Comparison of ENCODE assay signal across 9 cellular contexts in genomic region chr6:142784344-142784743, GRCh38.
DNase-seq lines count a peak whose midpoint lies in the region; ATAC-seq, FAIRE-seq and TF ChIP-seq lines count a peak whose summit lies in the region.
"Had no signal": no experiment of that assay in that cellular context is flagged by ENCODE, and none has a peak within 500 bp of the region (broad histone marks: within the 10 kb centered on the region; RNA-seq: fewer than 3 reads in every experiment).

No MANE protein-coding gene starts in this region.

- peaks cover 11% of the 10 kb centered on the region; the same call in 1 of the 2 replicates for H3K4me1 ChIP-seq in GM12878 (ENCODE audit: control insufficient read depth, insufficient read depth, low read length)
- peaks cover 5% of the 10 kb centered on the region for H3K4me1 ChIP-seq in endodermal cell (ENCODE audit: control insufficient read depth, insufficient read depth, low read length)

- POLR2A ChIA-PET in GM12878 (lab: Charles Lee) = interaction anchor here (1.0 to 4.4 kb wide), 5 partner anchors 11 to 81 kb away, joined by 3 to 16 read pairs (median 6); no protein-coding TSS in a partner anchor

- peak; percentile 99 for FAIRE-seq in GM12878 (lab: Jason Lieb, UNC)

- H3K27me3 ChIP-seq in GM12878 (replicated peaks in 1 of 2; ENCODE audit: control insufficient read depth in 2 of 2, insufficient read depth in 2 of 2, low read length in 1 of 2) = no peaks in the 10 kb centered on the region
- H3K27me3 ChIP-seq in endodermal cell (ENCODE audit: control insufficient read depth, insufficient read depth, low read length, poor library complexity, severe bottlenecking) = no peaks in the 10 kb centered on the region

- TF ChIP-seq EP300 in GM12878 (IDR thresholded peaks at IDR 0.05; ENCODE audit: borderline replicate concordance in 1 of 2, control insufficient read depth in 1 of 2, low read depth in 2 of 2, low read length in 2 of 2) = peak; percentile 86 to 97

- H3K9me3 Mint-ChIP-seq in endodermal cell = no peaks in the 10 kb centered on the region
- H3K9me3 Mint-ChIP-seq: T-helper 1 cell treated with Interleukin-12 subunit alpha and Interleukin-12 subunit beta and Interleukin-4 antibody, amounts not matched to agents 30 μg/mL and 1 μg/mL, for 36 hours had no signal

- no peak overlapping the region for H3K27ac Mint-ChIP-seq in endodermal cell
- H3K27ac Mint-ChIP-seq: T-helper 1 cell treated with Interleukin-12 subunit alpha and Interleukin-12 subunit beta and Interleukin-4 antibody, amounts not matched to agents 30 μg/mL and 1 μg/mL, for 36 hours had no signal

- no peak overlapping the region for H3K9ac ChIP-seq in GM12878 (ENCODE audit: control insufficient read depth, insufficient read depth, low read length)
- no peak overlapping the region for H3K9ac ChIP-seq in endodermal cell (ENCODE audit: extremely low read depth, low read length, poor library complexity, severe bottlenecking)

- peak; percentile 43; the same call in 1 of the 2 replicates for TF ChIP-seq RAD21 in GM12878 (IDR thresholded peaks at IDR 0.05; ENCODE audit: insufficient read depth, low read depth, low read length)

- TF ChIP-seq CTCF in GM12864 (IDR thresholded peaks at IDR 0.05; ENCODE audit: low read depth, low read length, missing control alignments) = no peak
- no peak for TF ChIP-seq CTCF in GM12878 (IDR thresholded peaks at IDR 0.05 in 2 of 3, conservative IDR thresholded peaks at IDR 0.05 in 1 of 3; ENCODE audit: control insufficient read depth in 2 of 3, extremely low read depth in 1 of 3, insufficient read depth in 1 of 3, low read depth in 3 of 3, low read length in 3 of 3)
- TF ChIP-seq CTCF in endodermal cell (conservative IDR thresholded peaks at IDR 0.05) = no peak

- no peak for TF ChIP-seq POLR2A in GM12878 (IDR thresholded peaks at IDR 0.05; ENCODE audit: low read depth, low read length)

- WGBS in GM12878 (ENCODE audit: insufficient coverage, insufficient replicate concordance, low lambda C conversion rate, missing lambda C conversion rate) = 0% methylated on average over 3 of the region's 3 CpGs
- WGBS in endodermal cell (ENCODE audit: insufficient coverage in 1 of 2, insufficient read length in 1 of 2), 2 experiments = 92 to 100% methylated on average over 2 to 3 of the region's 3 CpGs

- no peak overlapping the region for H3K4me3 Mint-ChIP-seq in endodermal cell
- H3K4me3 Mint-ChIP-seq: T-helper 1 cell treated with Interleukin-12 subunit alpha and Interleukin-12 subunit beta and Interleukin-4 antibody, amounts not matched to agents 30 μg/mL and 1 μg/mL, for 36 hours had no signal

- peaks cover 3% of the 10 kb centered on the region for H3K79me2 ChIP-seq in GM12878 (ENCODE audit: control insufficient read depth, insufficient read depth, low read length)

- in situ Hi-C loops in GM12878 (cut with MboI) = no loop called here

- H3K27ac ChIP-seq in GM12878 (ENCODE audit: control insufficient read depth, insufficient read depth) = peak overlapping the region; percentile 76
- no peak overlapping the region for H3K27ac ChIP-seq in endodermal cell (ENCODE audit: low read depth, low read length)

- H4K20me1 ChIP-seq in GM12878 (ENCODE audit: control insufficient read depth, insufficient read depth) = no peaks in the 10 kb centered on the region

- no peaks in the 10 kb centered on the region; the same call in 2 of the 3 replicates for H3K9me3 ChIP-seq in GM12878 (replicated peaks; ENCODE audit: control insufficient read depth, insufficient read depth, low read length)
- H3K9me3 ChIP-seq in endodermal cell (ENCODE audit: control insufficient read depth, low read length) = no peaks in the 10 kb centered on the region

- H3K4me3 ChIP-seq in GM12864 (ENCODE audit: low read depth, low read length) (no peak overlapping the region), GM12878 (no peak overlapping the region), endodermal cell (ENCODE audit: low read length) (no peak overlapping the region)

- ATAC-seq in GM19395 (IDR thresholded peaks at IDR 0.05; ENCODE audit: unreplicated experiment) (peak; percentile 99), HG03159 (IDR thresholded peaks at IDR 0.05; ENCODE audit: unreplicated experiment) (peak; percentile 100), GM12878 (peak; percentile 99)

- intact Hi-C loops in GM12878 (cut with micrococcal nuclease; ENCODE audit: unreplicated experiment) = loop anchor here (2.0 kb wide), 2 partner anchors 26 to 38 kb away; no protein-coding TSS in a partner anchor

- H3K27me3 Mint-ChIP-seq in endodermal cell (ENCODE audit: insufficient read depth) = no peaks in the 10 kb centered on the region

- no peak overlapping the region for H2AFZ ChIP-seq in GM12878 (ENCODE audit: control insufficient read depth, low read depth, low read length)

- H3K36me3 Mint-ChIP-seq in endodermal cell (ENCODE audit: low read depth) = no peaks in the 10 kb centered on the region

- SMC1A ChIA-PET in GM12878 (lab: Charles Lee; ENCODE audit: uncharacterized antibody, unreplicated experiment) = interaction anchor here (1.0 to 5.6 kb wide), 8 partner anchors 10 to 141 kb away, joined by 3 to 45 read pairs (median 6); no protein-coding TSS in a partner anchor

- RAD21 ChIA-PET in GM12878 (lab: Charles Lee; ENCODE audit: unreplicated experiment) = interaction anchor here (0.8 to 4.7 kb wide), 8 partner anchors 14 to 100 kb away, joined by 3 to 33 read pairs (median 8); no protein-coding TSS in a partner anchor

- BruUV-seq in GM12878 (replicated peaks; lab: Mats Ljungman, UMichigan) = no TSS peak

- DNase-seq in GM12864 (ENCODE audit: low read depth) (peak; percentile 82), GM12878 (ENCODE audit: low read depth, low spot score) (peak; percentile 86), cerebellar cortex (ENCODE audit: low spot score) (no peak), DMS114 treated with DMSO at 0.1 percent for 48 hours (lab: John Stamatoyannopoulos, UW; ENCODE audit: unreplicated experiment) (no peak), NCI-H2029 treated with DMSO at 0.1 percent for 48 hours (lab: John Stamatoyannopoulos, UW) (no peak), endodermal cell (no peak)

- H3K4me1 Mint-ChIP-seq in endodermal cell = peaks cover 12% of the 10 kb centered on the region

- peak overlapping the region; percentile 0; the same call in 1 of the 2 replicates for H3K4me2 ChIP-seq in GM12878 (ENCODE audit: control insufficient read depth, insufficient read depth)

- CTCF ChIA-PET in GM12878 (lab: Yijun Ruan, JAX) = interaction anchor here (0.6 to 3.0 kb wide), 3 partner anchors 9 to 62 kb away, joined by 3 to 7 read pairs (median 3); no protein-coding TSS in a partner anchor

- H3K36me3 ChIP-seq in GM12878 (ENCODE audit: control insufficient read depth in 2 of 2, insufficient read depth in 2 of 2, low read length in 1 of 2) (peaks cover 2 to 5% of the 10 kb centered on the region in 2 experiments; a peak in 3 of 4 replicates), endodermal cell (ENCODE audit: control insufficient read depth, insufficient read depth, low read length) (no peaks in the 10 kb centered on the region)

TF ChIP-seq in GM12878, 131 proteins besides CTCF, POLR2A, EP300 and RAD21 (continues in another document):
- TF ChIP-seq STAT1 (conservative IDR thresholded peaks at IDR 0.05) = no peak
- peak; percentile 60 for TF ChIP-seq POLR2AphosphoS5 (IDR thresholded peaks at IDR 0.05; ENCODE audit: low read length)
- TF ChIP-seq JUNB (IDR thresholded peaks at IDR 0.05) = peak; percentile 88
- TF ChIP-seq RAD51 (IDR thresholded peaks at IDR 0.05) = no peak
- TF ChIP-seq IKZF1 (conservative IDR thresholded peaks at IDR 0.05) = peak; percentile 64
- TF ChIP-seq HCFC1 (IDR thresholded peaks at IDR 0.05; ENCODE audit: low read length) = no peak
- TF ChIP-seq MTA3 (IDR thresholded peaks at IDR 0.05; ENCODE audit: borderline replicate concordance, low read length) = peak; percentile 70; the same call in 1 of the 2 replicates
- 0 out of 2 replicates have a peak, but pooled peaks have one; percentile 28 for TF ChIP-seq TCF12 (IDR thresholded peaks at IDR 0.05; ENCODE audit: low read depth, low read length)
- peak; percentile 91 for TF ChIP-seq ATF7 (IDR thresholded peaks at IDR 0.05; ENCODE audit: low read depth)
- TF ChIP-seq BACH1 (IDR thresholded peaks at IDR 0.05; ENCODE audit: borderline replicate concordance) = peak; percentile 79; the same call in 1 of the 2 replicates
- 0 out of 2 replicates have a peak, but pooled peaks have one; percentile 32 for TF ChIP-seq GATAD2B (conservative IDR thresholded peaks at IDR 0.05; ENCODE audit: low read depth)
- no peak for TF ChIP-seq WRNIP1 (IDR thresholded peaks at IDR 0.05; ENCODE audit: borderline replicate concordance, low read depth, low read length)
- TF ChIP-seq MTA2 (IDR thresholded peaks at IDR 0.05; ENCODE audit: low read depth) = peak; percentile 92
- no peak for TF ChIP-seq TCF3 (IDR thresholded peaks at IDR 0.05; ENCODE audit: borderline replicate concordance, insufficient read depth, low read depth, low read length)
- peak; percentile 55; the same call in 1 of the 2 replicates for TF ChIP-seq PML (IDR thresholded peaks at IDR 0.05; ENCODE audit: low read length)
- no peak for TF ChIP-seq LARP7 (IDR thresholded peaks at IDR 0.05)
- peak; percentile 94 for TF ChIP-seq BCL11A (IDR thresholded peaks at IDR 0.05; ENCODE audit: low read depth, low read length)
- TF ChIP-seq YY1 (IDR thresholded peaks at IDR 0.05; ENCODE audit: low read depth, low read length) = 0 out of 2 replicates have a peak, but pooled peaks have one; percentile 46
- no peak for TF ChIP-seq CHD4 (IDR thresholded peaks at IDR 0.05)
- TF ChIP-seq SPI1 (IDR thresholded peaks at IDR 0.05; ENCODE audit: borderline replicate concordance, insufficient read depth, low read depth, low read length) = peak; percentile 91
- TF ChIP-seq FOXM1 (IDR thresholded peaks at IDR 0.05; ENCODE audit: low read depth, low read length) = peak; percentile 95
- no peak for TF ChIP-seq JUND (IDR thresholded peaks at IDR 0.05; ENCODE audit: low read depth, low read length)
- TF ChIP-seq CHD1 (IDR thresholded peaks at IDR 0.05; ENCODE audit: low read depth, low read length) = no peak

Comparison
In these comparisons a context has a peak if more than half of its experiments do, and no peak if none do; other contexts are left out.
1. DNase-seq: peak in GM12864 (single experiment) and GM12878 (single experiment); none in cerebellar cortex (single experiment), DMS114 treated with DMSO at 0.1 percent for 48 hours (single experiment), NCI-H2029 treated with DMSO at 0.1 percent for 48 hours (single experiment) and endodermal cell (single experiment).
2. Peak in every context shown above with its lines, with median percentiles within 50 percentile points of each other: ATAC-seq.